8 cellular contexts compared by ENCODE assay signal in genomic region chr11:33736148-33736809, GRCh38. TPM values are rescaled to one million over a fixed set of nuclear protein-coding genes. Genes with fewer than 3 reads are reported as not detected.
DNase-seq lines count a peak whose midpoint lies in the region; ATAC-seq and TF ChIP-seq lines count a peak whose summit lies in the region.

Gene CD59, minus strand, starts transcription at chr11:33736423. Its CDS starts 13,978 bp downstream, at chr11:33722445.

- no peaks in the 10 kb centered on the region for H3K36me3 ChIP-seq in SU-DHL-6 (ENCODE audit: low read length)
- H3K36me3 ChIP-seq in osteoblast (ENCODE audit: insufficient read depth, low read length): peaks cover 29% of the 10 kb centered on the region
- H3K36me3 ChIP-seq in testis (ENCODE audit: low read depth, missing control alignments): no peaks in the 10 kb centered on the region

- TF ChIP-seq CTCF in GM10248 (IDR thresholded peaks at IDR 0.05; ENCODE audit: control extremely low read depth, extremely low read depth, low read depth, missing control alignments): no peak
- TF ChIP-seq CTCF in SU-DHL-6 (IDR thresholded peaks at IDR 0.05; ENCODE audit: insufficient read depth, low read length, poor library complexity, severe bottlenecking): no peak
- TF ChIP-seq CTCF in osteoblast (IDR thresholded peaks at IDR 0.05; ENCODE audit: extremely low read depth, low read depth, low read length): no peak
- TF ChIP-seq CTCF in testis (IDR thresholded peaks at IDR 0.05): no peak

- peaks cover 39% of the 10 kb centered on the region for H3K4me1 Mint-ChIP-seq in activated naive CD8-positive, alpha-beta T cell treated with anti-CD3 and anti-CD28 coated beads for 36 hours

- H3K4me2 ChIP-seq in SU-DHL-6 (ENCODE audit: low read depth, low read length, poor library complexity, severe bottlenecking) (peak within 1 kb of the TSS; percentile 70), osteoblast (ENCODE audit: insufficient read depth, low read length) (peak within 1 kb of the TSS; percentile 95)

- peaks cover 49% of the 10 kb centered on the region for H3K4me1 ChIP-seq in osteoblast (ENCODE audit: insufficient read depth, low read length)
- H3K4me1 ChIP-seq in testis: peaks cover 17% of the 10 kb centered on the region

- H4K20me1 ChIP-seq in SU-DHL-6 (ENCODE audit: low read depth, low read length) (no peaks in the 10 kb centered on the region), osteoblast (ENCODE audit: insufficient read depth, low read length) (peaks cover 36% of the 10 kb centered on the region)

- peak within 1 kb of the TSS; percentile 44 for H3K4me3 ChIP-seq in SU-DHL-6 (ENCODE audit: insufficient read depth, low read length, poor library complexity, severe bottlenecking)
- H3K4me3 ChIP-seq in osteoblast (ENCODE audit: insufficient read depth, low read length): peak within 1 kb of the TSS; percentile 93
- peak within 1 kb of the TSS; percentile 90 to 95 for H3K4me3 ChIP-seq in testis

- CTCF ChIA-PET in GM10248 (lab: Yijun Ruan, JAX): interaction anchor here (1.2 to 18.5 kb wide), 5 partner anchors 16 to 194 kb away, joined by 3 to 265 read pairs (median 4); no protein-coding TSS in a partner anchor

- whole genome bisulfite sequencing in testis, 2 donors: 0 to 2% methylated on average over 8 to 39 of the region's 48 CpGs

- peaks cover 3% of the 10 kb centered on the region; the same call in 1 of the 2 replicates for H3F3A ChIP-seq in SU-DHL-6 (ENCODE audit: insufficient read depth)

- H3K27me3 ChIP-seq in SU-DHL-6 (ENCODE audit: low read length) (no peaks in the 10 kb centered on the region), osteoblast (ENCODE audit: insufficient read depth, low read length) (no peaks in the 10 kb centered on the region), testis (no peaks in the 10 kb centered on the region)

- no peaks in the 10 kb centered on the region for H3K9me2 ChIP-seq in SU-DHL-6 (replicated peaks; ENCODE audit: insufficient read depth, low read length)

- H3K27ac ChIP-seq in SU-DHL-6 (ENCODE audit: low read depth, low read length) (no peak within 1 kb of the TSS), osteoblast (ENCODE audit: low read depth, low read length) (peak within 1 kb of the TSS; percentile 93), testis (peak within 1 kb of the TSS; percentile 83 to 96)

- H3K9me3 ChIP-seq in SU-DHL-6 (ENCODE audit: insufficient read depth, low read length): no peaks in the 10 kb centered on the region
- no peaks in the 10 kb centered on the region for H3K9me3 ChIP-seq in osteoblast (ENCODE audit: low read depth, low read length)
- no peaks in the 10 kb centered on the region for H3K9me3 ChIP-seq in testis

- H2AFZ ChIP-seq in SU-DHL-6 (ENCODE audit: low read depth, low read length, severe bottlenecking) (peak within 1 kb of the TSS; percentile 68), osteoblast (ENCODE audit: low read length) (peak within 1 kb of the TSS; percentile 84)

- H3K27ac Mint-ChIP-seq in activated naive CD8-positive, alpha-beta T cell treated with anti-CD3 and anti-CD28 coated beads for 36 hours: peak within 1 kb of the TSS; percentile 85

- POLR2A ChIA-PET in GM10248 (lab: Yijun Ruan, JAX): interaction anchor here (0.6 to 0.7 kb wide), 2 partner anchors 54 to 1919 kb away, joined by 3 read pairs; no protein-coding TSS in a partner anchor

- H3K36me3 Mint-ChIP-seq in activated naive CD8-positive, alpha-beta T cell treated with anti-CD3 and anti-CD28 coated beads for 36 hours: peaks cover 21% of the 10 kb centered on the region

- peak; percentile 47 for ATAC-seq in HG02571 (IDR thresholded peaks at IDR 0.05; ENCODE audit: unreplicated experiment)

- peak within 1 kb of the TSS; percentile 41; the same call in 1 of the 2 replicates for H3K9ac ChIP-seq in SU-DHL-6 (ENCODE audit: low read length)

- peak within 1 kb of the TSS; percentile 82 for H3K4me3 Mint-ChIP-seq in activated naive CD8-positive, alpha-beta T cell treated with anti-CD3 and anti-CD28 coated beads for 36 hours

- DNase-seq in GM10248 (ENCODE audit: extremely low spot score) (peak; percentile 90), NCI-H1048 (lab: John Stamatoyannopoulos, UW) (peak; percentile 82), glomerular visceral epithelial cell (ENCODE audit: extremely low spot score) (peak; percentile 93), osteoblast (ENCODE audit: insufficient read length, low spot score, missing footprints) (peak; percentile 95), testis (peak; percentile 97)
- peak; percentile 91 for DNase-seq in activated naive CD8-positive, alpha-beta T cell treated with anti-CD3 and anti-CD28 coated beads for 36 hours

- no peaks in the 10 kb centered on the region for H3K9me3 Mint-ChIP-seq in activated naive CD8-positive, alpha-beta T cell treated with anti-CD3 and anti-CD28 coated beads for 36 hours

- no peaks in the 10 kb centered on the region for H3K79me2 ChIP-seq in SU-DHL-6 (ENCODE audit: insufficient read depth, low read length)
- H3K79me2 ChIP-seq in osteoblast (ENCODE audit: insufficient read depth, low read length): peaks cover 49% of the 10 kb centered on the region

- no peaks in the 10 kb centered on the region for H3K27me3 Mint-ChIP-seq in activated naive CD8-positive, alpha-beta T cell treated with anti-CD3 and anti-CD28 coated beads for 36 hours

- peak; percentile 60 for TF ChIP-seq POLR2A in testis (IDR thresholded peaks at IDR 0.05)

- intact Hi-C loops in testis (cut with DNase I; ENCODE audit: low total_unique reads): no loop called here

RNA-seq across cellular contexts. Expression of gene CD59, which starts in this region (rescaled TPM):
- 10 to 100 TPM; 58.4 to 60.3 TPM for total RNA-seq in activated naive CD8-positive, alpha-beta T cell treated with anti-CD3 and anti-CD28 coated beads for 36 hours
- total RNA-seq in osteoblast: 345 and 377 TPM in 2 replicates
- total RNA-seq in testis: 100 to 1,000 TPM; 157 to 230 TPM
- 343 TPM for polyA plus RNA-seq in testis (ENCODE audit: insufficient read depth, low read depth, low replicate concordance)
